In genomic region chr18:78501251-78501650, GRCh38 we compare ENCODE assay signal across 21 cellular contexts.
DNase-seq lines count a peak whose midpoint lies in the region; ATAC-seq and TF ChIP-seq lines count a peak whose summit lies in the region.
"Had no signal": no experiment of that assay in that cellular context is flagged by ENCODE, and none has a peak within 500 bp of the region (broad histone marks: within the 10 kb centered on the region; RNA-seq: fewer than 3 reads in every experiment).

No MANE protein-coding gene starts in this region.

- no peak overlapping the region for H2AFZ ChIP-seq in neuronal stem cell (ENCODE audit: low read length)

- no peaks in the 10 kb centered on the region for H3K79me1 ChIP-seq in neuronal stem cell (ENCODE audit: low read depth, low read length)

- H2BK120ac ChIP-seq in neuronal stem cell (ENCODE audit: low read depth, low read length) = peak overlapping the region; percentile 83

- H3K27ac ChIP-seq in coronary artery = no peak overlapping the region
- no peak overlapping the region for H3K27ac ChIP-seq in neuronal stem cell (replicated peaks; ENCODE audit: low read length)
- H3K27ac ChIP-seq in spleen = no peak overlapping the region
- H3K27ac ChIP-seq: 22Rv1; A549; BLaER1 treated with 17β-estradiol and CSF1 and Interleukin-3, amounts not matched to agents 10 nM and 100 nM; C4-2B had no signal

- no peak overlapping the region for H3K9ac ChIP-seq in neuronal stem cell (ENCODE audit: low read depth, low read length, poor library complexity)
- H3K9ac ChIP-seq: BLaER1 treated with 17β-estradiol and CSF1 and Interleukin-3, amounts not matched to agents 10 nM and 100 nM had no signal

- ATAC-seq in sciatic nerve = no peak
- ATAC-seq: A549, GM12878 had no signal

- WGBS in neuronal stem cell (ENCODE audit: extremely low coverage in 2 of 2, insufficient read length in 2 of 2, insufficient replicate concordance in 1 of 2), 2 donors = no CpG with 5 or more reads among the region's 7 CpGs
- WGBS in spleen, 5 donors = 87 to 92% (median 89%) methylated on average over 7 of the region's 7 CpGs

- no peak overlapping the region for H4K91ac ChIP-seq in neuronal stem cell (ENCODE audit: low read depth, low read length, poor library complexity)

- H2AK5ac ChIP-seq in neuronal stem cell (ENCODE audit: low read depth, low read length) = peak overlapping the region; percentile 95

- H3K36me3 ChIP-seq in neuronal stem cell (replicated peaks in 1 of 2; ENCODE audit: control insufficient read depth in 2 of 2, insufficient read depth in 2 of 2, low read length in 2 of 2) = no peaks in the 10 kb centered on the region
- H3K36me3 ChIP-seq in spleen = no peaks in the 10 kb centered on the region
- H3K36me3 ChIP-seq: BLaER1 treated with 17β-estradiol and CSF1 and Interleukin-3, amounts not matched to agents 10 nM and 100 nM had no signal

- no peak overlapping the region for H3K23ac ChIP-seq in neuronal stem cell (ENCODE audit: low read depth, low read length, poor library complexity)

- H2BK15ac ChIP-seq in neuronal stem cell (ENCODE audit: low read length) = peak overlapping the region; percentile 16

- intact Hi-C loops in spleen (cut with DNase I; ENCODE audit: low total_unique reads) = no loop called here
- intact Hi-C loops in sciatic nerve (cut with DNase I) = no loop called here

- no peak overlapping the region for H4K8ac ChIP-seq in neuronal stem cell (ENCODE audit: low read depth, low read length)

- no peak for TF ChIP-seq CTCF in coronary artery (IDR thresholded peaks at IDR 0.05)
- no peak for TF ChIP-seq CTCF in spleen (IDR thresholded peaks at IDR 0.05 in 8 of 11, conservative IDR thresholded peaks at IDR 0.05 in 3 of 11)

- H3K4me3 ChIP-seq in coronary artery (no peak overlapping the region), neuronal stem cell (ENCODE audit: low read length in 2 of 2) (no peak overlapping the region), spleen (no peak overlapping the region)
- H3K4me3 ChIP-seq: A549; BLaER1 treated with 17β-estradiol and CSF1 and Interleukin-3, amounts not matched to agents 10 nM and 100 nM; GM12878 had no signal

- DNase-seq in coronary artery (ENCODE audit: low spot score) (peak; percentile 56), neuronal stem cell (ENCODE audit: low spot score) (no peak), spleen (peak; percentile 56), sciatic nerve (ENCODE audit: low spot score) (no peak), NCI-H510A treated with DMSO at 0.1 percent for 48 hours (lab: John Stamatoyannopoulos, UW) (no peak)
- DNase-seq: AML-193; CD4-positive, alpha-beta T cell; CD8-positive, alpha-beta memory T cell; COR-L47; DMS 273 treated with DMSO at 0.1 percent for 48 hours; DMS153; DMS53; DMS79; DND-41; EL; GDM1 had no signal

- H3K14ac ChIP-seq in neuronal stem cell (ENCODE audit: low read length) = peak overlapping the region; percentile 56

- H3K27me3 ChIP-seq in neuronal stem cell (ENCODE audit: control insufficient read depth in 3 of 3, insufficient read depth in 3 of 3, low read depth in 1 of 3, low read length in 3 of 3) (no peaks in the 10 kb centered on the region), spleen (replicated peaks in 1 of 7) (peaks cover 0 to 12% (median 0%) of the 10 kb centered on the region in 7 donors)
- H3K27me3 ChIP-seq: BLaER1 treated with 17β-estradiol and CSF1 and Interleukin-3, amounts not matched to agents 10 nM and 100 nM had no signal

- H2BK12ac ChIP-seq in neuronal stem cell (ENCODE audit: low read length) = peak overlapping the region; percentile 66

- TF ChIP-seq POLR2A in spleen (IDR thresholded peaks at IDR 0.05) = no peak

- no peak overlapping the region for H3K4me2 ChIP-seq in neuronal stem cell (ENCODE audit: insufficient read depth, low read length, poor library complexity, severe bottlenecking)
- H3K4me2 ChIP-seq: A549; BLaER1 treated with 17β-estradiol and CSF1 and Interleukin-3, amounts not matched to agents 10 nM and 100 nM had no signal

- no peak overlapping the region for H2BK5ac ChIP-seq in neuronal stem cell (ENCODE audit: low read length)

- peak overlapping the region; percentile 44 for H3K18ac ChIP-seq in neuronal stem cell (ENCODE audit: low read length)

- H3K4ac ChIP-seq in neuronal stem cell (ENCODE audit: low read length) = no peak overlapping the region

- H3K4me1 ChIP-seq in neuronal stem cell (ENCODE audit: control insufficient read depth in 2 of 2, insufficient read depth in 1 of 2, low read depth in 1 of 2, low read length in 2 of 2) (peaks cover 3 to 6% of the 10 kb centered on the region in 2 donors), spleen (no peaks in the 10 kb centered on the region)
- H3K4me1 ChIP-seq: A549; BLaER1 treated with 17β-estradiol and CSF1 and Interleukin-3, amounts not matched to agents 10 nM and 100 nM had no signal

- H3K9me3 ChIP-seq in neuronal stem cell (replicated peaks in 1 of 2; ENCODE audit: control insufficient read depth in 2 of 2, insufficient read depth in 1 of 2, low read depth in 1 of 2, low read length in 2 of 2) (no peaks in the 10 kb centered on the region), spleen (peaks cover 0 to 26% (median 0%) of the 10 kb centered on the region in 8 donors)
- H3K9me3 ChIP-seq: A549 had no signal

Comparison
In these comparisons a context has a peak if more than half of its experiments do, and no peak if none do; other contexts are left out.
1. DNase-seq: peak in coronary artery (single experiment) and spleen (single experiment); none in neuronal stem cell (single experiment), sciatic nerve (single experiment) and NCI-H510A treated with DMSO at 0.1 percent for 48 hours (single experiment).